18 cellular contexts compared by ENCODE assay signal in genomic region chr15:71189723-71190122, GRCh38.
A peak's percentile ranks its signal among the peaks of the same experiment; 100 is the strongest.
DNase-seq lines count a peak whose midpoint lies in the region; ATAC-seq, FAIRE-seq and TF ChIP-seq lines count a peak whose summit lies in the region.
"Had no signal": no experiment of that assay in that cellular context is flagged by ENCODE, and none has a peak within 500 bp of the region (broad histone marks: within the 10 kb centered on the region; RNA-seq: fewer than 3 reads in every experiment).

No MANE protein-coding gene starts in this region.

- no peaks in the 10 kb centered on the region for H3K27me3 Mint-ChIP-seq in type B pancreatic cell

- no peak overlapping the region for H2BK120ac ChIP-seq in IMR-90 (ENCODE audit: low read depth, low read length)

- H3K56ac ChIP-seq in IMR-90 (ENCODE audit: extremely low read depth, insufficient read depth, low read length): no peak overlapping the region

- H3K9me1 ChIP-seq in IMR-90 (ENCODE audit: insufficient read depth, low read length): no peaks in the 10 kb centered on the region; the same call in 1 of the 2 replicates

- H2BK15ac ChIP-seq in IMR-90 (ENCODE audit: low read depth, low read length): no peak overlapping the region

- CTCF ChIA-PET in IMR-90 (lab: Yijun Ruan, JAX): no interaction called here

- H3K27me3 ChIP-seq in IMR-90 (ENCODE audit: control insufficient read depth, insufficient read depth, low read length): no peaks in the 10 kb centered on the region
- H3K27me3 ChIP-seq: MG63 had no signal

- BruUV-seq in IMR-90 (replicated peaks; lab: Mats Ljungman, UMichigan): no TSS peak

- H2AFZ ChIP-seq in IMR-90 (replicated peaks; ENCODE audit: low read length, poor library complexity): no peak overlapping the region

- FAIRE-seq in frontal cortex (lab: Jason Lieb, UNC): no peak
- FAIRE-seq: RCC 7860 had no signal

- H3K36me3 ChIP-seq in IMR-90 (ENCODE audit: control insufficient read depth, insufficient read depth, low read length): peaks cover 21% of the 10 kb centered on the region
- H3K36me3 ChIP-seq: HAP-1 had no signal

- TF ChIP-seq POLR2A in IMR-90 (IDR thresholded peaks at IDR 0.05; ENCODE audit: low read depth, low read length): no peak

- H3K14ac ChIP-seq in IMR-90 (replicated peaks; ENCODE audit: low read depth, low read length): no peak overlapping the region

- WGBS in IMR-90 (ENCODE audit: extremely low coverage in 2 of 2, insufficient read length in 1 of 2), 2 experiments: no CpG with 5 or more reads among the region's 6 CpGs

- no peak overlapping the region for H2BK20ac ChIP-seq in IMR-90 (ENCODE audit: low read depth, low read length)

- no peak overlapping the region for H3K23ac ChIP-seq in IMR-90 (ENCODE audit: low read depth, low read length)

- H3K4me1 Mint-ChIP-seq in type B pancreatic cell (ENCODE audit: unreplicated experiment): no peaks in the 10 kb centered on the region

- TF ChIP-seq RAD21 in IMR-90 (IDR thresholded peaks at IDR 0.05; ENCODE audit: low read length): no peak

- 0 out of 2 replicates have a peak, but pooled peaks cover 4% of the 10 kb centered on the region for H3K4me1 ChIP-seq in IMR-90 (ENCODE audit: control insufficient read depth, insufficient read depth, low read length)
- H3K4me1 ChIP-seq: Caco-2 had no signal

- H3K27ac Mint-ChIP-seq in type B pancreatic cell: no peak overlapping the region
- H3K27ac Mint-ChIP-seq: CD4-positive, alpha-beta T cell had no signal

- no peak overlapping the region for H4K5ac ChIP-seq in IMR-90 (ENCODE audit: low read depth, low read length)

- POLR2A ChIA-PET in IMR-90 (lab: Charles Lee; ENCODE audit: unreplicated experiment): no interaction called here

- no peak overlapping the region for H2AK9ac ChIP-seq in IMR-90 (replicated peaks; ENCODE audit: low read depth, low read length, poor library complexity)

- H3K4me2 ChIP-seq in IMR-90 (ENCODE audit: low read depth, low read length): no peak overlapping the region

- H3K4me3 ChIP-seq in IMR-90 (ENCODE audit: insufficient read depth, low read depth, low read length) (no peak overlapping the region), astrocyte of the cerebellum (ENCODE audit: low read depth, low read length) (no peak overlapping the region), fibroblast of mammary gland (ENCODE audit: control insufficient read depth, low read depth, low read length) (no peak overlapping the region)
- H3K4me3 ChIP-seq: HAP-1, MG63 had no signal

- H4K91ac ChIP-seq in IMR-90 (ENCODE audit: insufficient read depth, low read depth, low read length): no peak overlapping the region

- H3K36me3 Mint-ChIP-seq in type B pancreatic cell: peaks cover 11% of the 10 kb centered on the region

- H3K9ac ChIP-seq in IMR-90 (ENCODE audit: low read depth, low read length): no peak overlapping the region

- no peaks in the 10 kb centered on the region for H3K9me3 Mint-ChIP-seq in type B pancreatic cell
- H3K9me3 Mint-ChIP-seq: CD4-positive, alpha-beta T cell had no signal

- H3K27ac ChIP-seq in IMR-90 (ENCODE audit: insufficient read depth, low read length): no peak overlapping the region

- DNase-seq in IMR-90: peak; percentile 25
- DNase-seq in astrocyte of the cerebellum (ENCODE audit: low read depth): peak; percentile 15
- DNase-seq in fibroblast of mammary gland (ENCODE audit: low read depth): peak; percentile 24
- DNase-seq in type B pancreatic cell (ENCODE audit: extremely low spot score, unreplicated experiment): peak; percentile 13
- no peak for DNase-seq in activated effector memory CD4-positive, alpha-beta T cell treated with Interleukin-2 at 50 U/mL for 16 hours
- no peak for DNase-seq in AG08396 (ENCODE audit: low spot score)
- no peak for DNase-seq in frontal cortex (ENCODE audit: low spot score in 2 of 2)
- DNase-seq: Caco-2; CD4-positive, alpha-beta T cell; GDM1; Kasumi-1; MG63; NCI-H1048; NCI-H446 treated with DMSO at 0.1 percent for 48 hours; NK-92 treated with Interleukin-12 subunit alpha and Interleukin-12 subunit beta, amount 100 ng/mL, for 24 hours; Right ventricle myocardium superior had no signal

- TF ChIP-seq CTCF in IMR-90 (conservative IDR thresholded peaks at IDR 0.05; ENCODE audit: low read depth, low read length) (no peak), astrocyte of the cerebellum (IDR thresholded peaks at IDR 0.05; ENCODE audit: low read depth, low read length, missing control alignments) (no peak), fibroblast of mammary gland (conservative IDR thresholded peaks at IDR 0.05; ENCODE audit: control insufficient read depth, insufficient read depth, low read depth, low read length) (no peak), type B pancreatic cell (conservative IDR thresholded peaks at IDR 0.05) (no peak)

- ATAC-seq in IMR-90 (ENCODE audit: low read depth): no peak; the same call in 1 of the 2 replicates

- H3K18ac ChIP-seq in IMR-90 (ENCODE audit: low read depth, low read length): no peak overlapping the region

- H2BK5ac ChIP-seq in IMR-90 (ENCODE audit: low read depth, low read length, poor library complexity, severe bottlenecking): no peak overlapping the region

- dilution Hi-C loops in IMR-90 (cut with HindIII; ENCODE audit: low sequenced_read_pairs, unreplicated experiment): no loop called here

- H3K79me1 ChIP-seq in IMR-90 (ENCODE audit: low read depth in 1 of 2, low read length in 2 of 2): peaks cover 19 to 20% of the 10 kb centered on the region in 2 experiments

- H3K9me3 ChIP-seq in IMR-90 (ENCODE audit: control insufficient read depth, insufficient read depth, low read length): no peaks in the 10 kb centered on the region
- H3K9me3 ChIP-seq: Caco-2, HAP-1, MG63 had no signal

- H3K4me3 Mint-ChIP-seq in type B pancreatic cell: no peak overlapping the region
- H3K4me3 Mint-ChIP-seq: CD4-positive, alpha-beta T cell had no signal

- no peak overlapping the region for H4K8ac ChIP-seq in IMR-90 (ENCODE audit: low read depth in 2 of 2, low read length in 2 of 2)

- H2AK5ac ChIP-seq in IMR-90 (ENCODE audit: low read depth, low read length): no peak overlapping the region

- no peak overlapping the region for H3K4ac ChIP-seq in IMR-90 (ENCODE audit: low read depth, low read length)

- intact Hi-C loops in IMR-90 (cut with micrococcal nuclease): no loop called here

- in situ Hi-C loops in IMR-90 (cut with MboI; ENCODE audit: low sequenced_read_pairs): no loop called here
- in situ Hi-C loops in astrocyte of the cerebellum (cut with HindIII; ENCODE audit: low sequenced_read_pairs): no loop called here

- no peaks in the 10 kb centered on the region for H4K20me1 ChIP-seq in IMR-90 (ENCODE audit: insufficient read depth, low read length)

TF ChIP-seq in IMR-90, 13 proteins besides CTCF, POLR2A, EP300 and RAD21:
- TF ChIP-seq RCOR1 (IDR thresholded peaks at IDR 0.05; ENCODE audit: insufficient replicate concordance, low read length) (no peak), RFX5 (IDR thresholded peaks at IDR 0.05; ENCODE audit: low read depth, low read length) (no peak), CHD1 (IDR thresholded peaks at IDR 0.05; ENCODE audit: low read depth, low read length) (no peak), MAFK (IDR thresholded peaks at IDR 0.05; ENCODE audit: low read depth, low read length) (no peak), NFE2L2 (IDR thresholded peaks at IDR 0.05; ENCODE audit: low read depth, low read length) (no peak)
TF ChIP-seq in IMR-90: peak in this region for 0.

Comparison
In these comparisons a context has a peak if more than half of its experiments do, and no peak if none do; other contexts are left out.
1. DNase-seq: peak in IMR-90 (single experiment), astrocyte of the cerebellum (single experiment), fibroblast of mammary gland (single experiment) and type B pancreatic cell (single experiment); none in activated effector memory CD4-positive, alpha-beta T cell treated with Interleukin-2 at 50 U/mL for 16 hours (single experiment), AG08396 (single experiment) and frontal cortex (0 of 2).